In genomic region chr1:33338495-33339211, GRCh38 we compare ENCODE assay signal across 1 cellular context.
TF ChIP-seq lines count a peak whose summit lies in the region.

No MANE protein-coding gene starts in this region.

TF ChIP-seq in GM12878, 131 proteins besides CTCF, POLR2A, EP300 and RAD21 (continued from another document):
- TF ChIP-seq E2F8 (IDR thresholded peaks at IDR 0.05; ENCODE audit: low read depth, partially characterized antibody) (no peak), SREBF1 (IDR thresholded peaks at IDR 0.05; ENCODE audit: low read length) (no peak), EGR1 (IDR thresholded peaks at IDR 0.05; ENCODE audit: borderline replicate concordance in 1 of 2, low read depth in 2 of 2, low read length in 2 of 2) (no peak), SMC3 (IDR thresholded peaks at IDR 0.05; ENCODE audit: borderline replicate concordance, low read length) (no peak), SRF (IDR thresholded peaks at IDR 0.05; ENCODE audit: low read depth in 2 of 2, low read length in 2 of 2) (no peak), ZBTB40 (IDR thresholded peaks at IDR 0.05; ENCODE audit: borderline replicate concordance) (no peak), LARP7 (IDR thresholded peaks at IDR 0.05) (no peak), SMARCA5 (IDR thresholded peaks at IDR 0.05) (no peak), ZNF592 (IDR thresholded peaks at IDR 0.05) (no peak), CEBPZ (IDR thresholded peaks at IDR 0.05; ENCODE audit: low read depth, low read length) (no peak)
